Comparison of ENCODE assay signal across 14 cellular contexts in the genomic region with DNA sequence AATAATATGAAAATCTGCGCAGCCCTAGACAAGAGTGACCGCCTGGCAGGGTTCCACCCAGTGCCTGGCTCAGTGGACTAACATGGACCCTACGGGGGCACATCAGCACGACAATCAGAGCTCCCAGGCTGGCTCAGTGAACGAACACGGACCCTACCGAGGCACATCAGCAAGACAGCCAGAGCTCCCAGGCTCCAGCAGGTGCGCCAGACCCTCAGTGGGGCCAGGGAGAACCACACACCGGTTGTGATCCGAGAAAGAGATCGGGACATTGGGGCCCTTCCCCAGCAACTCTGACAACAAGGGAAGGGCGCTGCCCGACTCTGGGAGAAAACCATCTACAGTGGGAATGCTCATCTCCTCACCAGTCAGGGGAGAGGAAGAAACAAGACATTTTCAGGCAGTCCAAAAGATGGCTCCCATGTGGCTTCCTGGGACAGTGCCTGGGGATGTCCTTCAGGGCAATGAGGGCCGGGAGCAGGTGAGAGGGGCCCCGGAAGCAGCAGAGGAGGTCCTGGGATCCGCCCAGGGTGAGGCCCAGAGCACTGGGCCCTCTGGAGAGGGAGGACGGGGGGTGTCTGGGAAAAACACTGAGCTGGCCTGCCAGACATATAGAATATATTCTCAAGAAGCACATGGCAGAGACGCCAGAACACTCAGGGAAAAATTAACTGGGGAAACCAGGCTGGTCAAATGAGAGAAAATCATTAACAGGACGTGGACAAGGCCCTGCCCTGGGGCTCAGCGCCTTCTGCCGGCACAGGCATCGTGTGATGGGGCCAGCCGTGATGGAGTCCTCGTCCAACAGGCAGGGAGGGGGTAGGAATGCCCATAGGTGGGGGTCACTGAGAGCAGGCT. TPM values are rescaled to one million over a fixed set of nuclear protein-coding genes. Genes with fewer than 3 reads are reported as not detected.
DNase-seq lines count a peak whose midpoint lies in the region; ATAC-seq and TF ChIP-seq lines count a peak whose summit lies in the region.
"Had no signal": no experiment of that assay in that cellular context is flagged by ENCODE, and none has a peak within 500 bp of the region (broad histone marks: within the 10 kb centered on the region; RNA-seq: fewer than 3 reads in every experiment).

No MANE protein-coding gene starts in this region.

- peaks cover 1% of the 10 kb centered on the region for H3K9me3 Mint-ChIP-seq in glutamatergic neuron (ENCODE audit: unreplicated experiment)
- no peaks in the 10 kb centered on the region for H3K9me3 Mint-ChIP-seq in activated naive CD4-positive, alpha-beta T cell treated with anti-CD3 and anti-CD28 coated beads, Interleukin-2, amount 50 U/mL, for 72 hours

- H3K4me1 ChIP-seq in osteoblast (ENCODE audit: insufficient read depth, low read length) (no peaks in the 10 kb centered on the region), vagina (peaks cover 52% of the 10 kb centered on the region)

- H4K20me1 ChIP-seq in osteoblast (ENCODE audit: insufficient read depth, low read length): no peaks in the 10 kb centered on the region

- H3K4me3 Mint-ChIP-seq in glutamatergic neuron (ENCODE audit: unreplicated experiment): peak overlapping the region; percentile 67

- H3K36me3 Mint-ChIP-seq in glutamatergic neuron (ENCODE audit: unreplicated experiment): no peaks in the 10 kb centered on the region
- no peaks in the 10 kb centered on the region for H3K36me3 Mint-ChIP-seq in activated naive CD4-positive, alpha-beta T cell treated with anti-CD3 and anti-CD28 coated beads, Interleukin-2, amount 50 U/mL, for 72 hours

- H3K4me2 ChIP-seq in osteoblast (ENCODE audit: insufficient read depth, low read length): no peak overlapping the region

- no peaks in the 10 kb centered on the region for H3K79me2 ChIP-seq in osteoblast (ENCODE audit: insufficient read depth, low read length)

- no peaks in the 10 kb centered on the region for H3K9me3 ChIP-seq in osteoblast (ENCODE audit: low read depth, low read length)
- no peaks in the 10 kb centered on the region for H3K9me3 ChIP-seq in vagina
- H3K9me3 ChIP-seq: ovary had no signal

- H3K27me3 Mint-ChIP-seq in glutamatergic neuron (ENCODE audit: unreplicated experiment): peaks cover 2% of the 10 kb centered on the region

- no peak for TF ChIP-seq POLR2A in vagina (IDR thresholded peaks at IDR 0.05)

- peak overlapping the region; percentile 59 for H3K27ac Mint-ChIP-seq in glutamatergic neuron (ENCODE audit: unreplicated experiment)
- peak overlapping the region in 1 of 2 donors; percentile 11 for H3K27ac Mint-ChIP-seq in activated naive CD4-positive, alpha-beta T cell treated with anti-CD3 and anti-CD28 coated beads, Interleukin-2, amount 50 U/mL, for 72 hours

- peak; percentile 25 for DNase-seq in Right ventricle myocardium superior
- DNase-seq in left cardiac atrium: no peak
- peak; percentile 18 for DNase-seq in glutamatergic neuron
- peak; percentile 86 for DNase-seq in osteoblast (ENCODE audit: insufficient read length, low spot score, missing footprints)
- DNase-seq in vagina (ENCODE audit: extremely low spot score in 2 of 2): no peak
- no peak for DNase-seq in activated naive CD4-positive, alpha-beta T cell treated with anti-CD3 and anti-CD28 coated beads, Interleukin-2, amount 50 U/mL, for 72 hours (ENCODE audit: low spot score in 2 of 2)
- no peak for DNase-seq in GM10266 (ENCODE audit: extremely low spot score)
- no peak for DNase-seq in AG08396 (ENCODE audit: low spot score)
- DNase-seq: activated CD8-positive, alpha-beta memory T cell treated with anti-CD3 and anti-CD28 coated beads for 24 hours; GDM1; IMR-90; NCI-H2107 had no signal

- TF ChIP-seq CTCF in glutamatergic neuron (IDR thresholded peaks at IDR 0.05; ENCODE audit: partially characterized antibody, unreplicated experiment) (no peak), osteoblast (IDR thresholded peaks at IDR 0.05; ENCODE audit: extremely low read depth, low read depth, low read length) (no peak), vagina (IDR thresholded peaks at IDR 0.05) (no peak), GM10266 (IDR thresholded peaks at IDR 0.05; ENCODE audit: control insufficient read depth, insufficient read depth, low read depth, missing control alignments) (no peak)

- H3K4me3 ChIP-seq in osteoblast (ENCODE audit: insufficient read depth, low read length): no peak overlapping the region
- no peak overlapping the region for H3K4me3 ChIP-seq in vagina
- H3K4me3 ChIP-seq: lung, ovary had no signal

- H3K27me3 ChIP-seq in osteoblast (ENCODE audit: insufficient read depth, low read length) (peaks cover 3% of the 10 kb centered on the region), vagina (no peaks in the 10 kb centered on the region)
- H3K27me3 ChIP-seq: ovary had no signal

- intact Hi-C loops in Right ventricle myocardium superior (cut with DNase I): no loop called here
- intact Hi-C loops in left cardiac atrium (cut with DNase I): no loop called here
- intact Hi-C loops in vagina (cut with DNase I): loop anchor here (10.0 kb wide), 1 partner anchor 256 kb away; no protein-coding TSS in a partner anchor

- peaks cover 22% of the 10 kb centered on the region for H3K4me1 Mint-ChIP-seq in glutamatergic neuron (ENCODE audit: low read depth, unreplicated experiment)

- no peaks in the 10 kb centered on the region for H3K36me3 ChIP-seq in osteoblast (ENCODE audit: insufficient read depth, low read length)
- no peaks in the 10 kb centered on the region for H3K36me3 ChIP-seq in vagina
- H3K36me3 ChIP-seq: ovary had no signal

- H3K27ac ChIP-seq in osteoblast (ENCODE audit: low read depth, low read length): no peak overlapping the region
- peak overlapping the region; percentile 63 for H3K27ac ChIP-seq in vagina

- no peak overlapping the region for H2AFZ ChIP-seq in osteoblast (ENCODE audit: low read length)

- ATAC-seq in Right ventricle myocardium superior (ENCODE audit: poor library complexity) (no peak), left cardiac atrium (no peak)
- no peak for ATAC-seq in activated naive CD4-positive, alpha-beta T cell treated with anti-CD3 and anti-CD28 coated beads, Interleukin-2, amount 50 U/mL, for 72 hours

RNA-seq across cellular contexts. Expression of a gene that starts 4.8 kb away (rescaled TPM):
- total RNA-seq in Right ventricle myocardium superior: 0.89 TPM
- total RNA-seq in left cardiac atrium: 1 to 10 TPM in 1 of 2 donors, under 1 TPM in 1; 0.68 to 2.3 TPM
- 0.34 TPM for total RNA-seq in glutamatergic neuron (ENCODE audit: unreplicated experiment)
- not detected in 2 replicates for total RNA-seq in osteoblast
- total RNA-seq in vagina: 6.4 TPM
- under 1 TPM in 1 of 2 donors, not detected in 1; 0.46 TPM for total RNA-seq in activated naive CD4-positive, alpha-beta T cell treated with anti-CD3 and anti-CD28 coated beads, Interleukin-2, amount 50 U/mL, for 72 hours

Comparison
In these comparisons a context has a peak if more than half of its experiments do, and no peak if none do; other contexts are left out.
1. DNase-seq: peak in Right ventricle myocardium superior (single experiment), glutamatergic neuron (single experiment) and osteoblast (single experiment); none in left cardiac atrium (single experiment), vagina (0 of 2), activated naive CD4-positive, alpha-beta T cell treated with anti-CD3 and anti-CD28 coated beads, Interleukin-2, amount 50 U/mL, for 72 hours (0 of 2), GM10266 (single experiment) and AG08396 (single experiment).